Comparison of ENCODE assay signal across 19 cellular contexts in the genomic region with DNA sequence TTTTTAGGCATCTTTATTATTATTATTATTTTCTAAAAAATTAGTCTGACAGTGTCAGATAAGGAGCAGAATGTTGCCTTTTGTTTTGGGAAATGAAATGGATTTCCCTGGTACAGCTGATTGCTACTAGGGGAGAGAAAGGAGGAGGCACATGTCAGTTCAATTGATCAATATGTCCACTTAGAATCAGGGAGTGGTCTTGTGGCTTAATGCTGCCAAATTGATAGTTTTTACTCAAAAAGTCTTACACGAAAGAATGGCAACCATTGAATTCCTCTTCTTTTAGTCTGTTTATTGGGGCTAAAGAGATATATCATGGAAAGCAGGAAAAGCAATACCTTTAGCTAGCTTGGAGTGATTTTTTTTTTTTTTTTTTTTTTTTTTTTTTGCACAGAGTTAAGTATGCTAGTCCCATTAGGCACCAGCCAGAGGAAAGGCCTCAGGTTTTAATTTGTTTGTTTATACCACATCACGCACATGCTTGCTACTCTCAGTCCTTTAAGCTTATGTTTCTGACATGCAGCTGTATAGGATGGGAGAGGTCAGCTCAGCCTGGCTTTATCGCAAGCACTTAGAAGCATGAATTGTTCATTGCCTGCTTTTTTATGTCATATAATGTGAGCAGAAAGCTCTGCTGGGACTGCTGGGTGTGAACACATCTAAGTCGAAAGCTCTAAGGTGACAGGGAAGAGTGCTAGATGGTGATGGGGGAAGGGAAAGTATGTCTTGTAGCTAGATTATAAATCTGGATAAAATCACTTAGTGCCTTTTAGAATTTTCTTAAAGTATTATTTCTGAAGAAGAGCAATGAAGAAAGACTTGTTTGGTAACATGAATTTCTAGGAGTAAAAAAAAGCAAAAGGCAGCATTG. TPM values are rescaled to one million over a fixed set of nuclear protein-coding genes. Genes with fewer than 3 reads are reported as not detected.
DNase-seq lines count a peak whose midpoint lies in the region; ATAC-seq and FAIRE-seq lines count a peak whose summit lies in the region.
"Had no signal": no experiment of that assay in that cellular context is flagged by ENCODE, and none has a peak within 500 bp of the region (broad histone marks: within the 10 kb centered on the region; RNA-seq: fewer than 3 reads in every experiment).

No MANE protein-coding gene starts in this region.

- DNase-seq in NCI-H1417 (lab: John Stamatoyannopoulos, UW) (peak; percentile 51 to 82 (median 82)), NCI-H1417 treated with DMSO at 0.1 percent for 48 hours (lab: John Stamatoyannopoulos, UW) (no peak), NCI-H748 treated with DMSO at 0.1 percent for 48 hours (lab: John Stamatoyannopoulos, UW) (peak; percentile 70), NCI-H82 treated with DMSO at 0.1 percent for 48 hours (lab: John Stamatoyannopoulos, UW; ENCODE audit: unreplicated experiment) (no peak)
- DNase-seq: activated CD8-positive, alpha-beta memory T cell treated with anti-CD3 and anti-CD28 coated beads, Interleukin-2, amount 50 U/mL, for 4 hours; activated naive CD8-positive, alpha-beta T cell treated with anti-CD3 and anti-CD28 coated beads for 36 hours; CD8-positive, alpha-beta memory T cell; esophagus squamous epithelium; NCI-H2081 treated with DMSO at 0.1 percent for 48 hours; PC-3; stimulated activated naive CD4-positive, alpha-beta T cell treated with Interleukin-2 at 50 U/mL for 16 hours; WERI-Rb-1 had no signal

- peak; percentile 21 for FAIRE-seq in islet of Langerhans (lab: Jason Lieb, UNC)
- FAIRE-seq: colon, GM18507 had no signal

- H3K27ac ChIP-seq in temporal lobe (ENCODE audit: low read depth, low read length) = peak overlapping the region; percentile 64
- H3K27ac ChIP-seq: neutrophil, WERI-Rb-1 had no signal

- ATAC-seq in GM18873 (IDR thresholded peaks at IDR 0.05; ENCODE audit: low FRiP score, unreplicated experiment) (no peak), GM21723 (IDR thresholded peaks at IDR 0.05; ENCODE audit: unreplicated experiment) (no peak)
- ATAC-seq: PC-3 had no signal

RNA-seq across cellular contexts. Expression of a gene that starts 1.5 kb away (rescaled TPM):
- total RNA-seq in temporal lobe = 107 TPM

Comparison
In these comparisons a context has a peak if more than half of its experiments do, and no peak if none do; other contexts are left out.
1. DNase-seq: peak in NCI-H1417 (3 of 3) and NCI-H748 treated with DMSO at 0.1 percent for 48 hours (single experiment); none in NCI-H1417 treated with DMSO at 0.1 percent for 48 hours (single experiment) and NCI-H82 treated with DMSO at 0.1 percent for 48 hours (single experiment).